1 cellular context compared by ENCODE assay signal in genomic region chrX:150203249-150203647, GRCh38.
TF ChIP-seq lines count a peak whose summit lies in the region.

No MANE protein-coding gene starts in this region.

TF ChIP-seq in IMR-90, 13 proteins besides CTCF, POLR2A, EP300 and RAD21:
- no peak for TF ChIP-seq CHD1 (IDR thresholded peaks at IDR 0.05; ENCODE audit: low read depth, low read length)
- no peak for TF ChIP-seq MAZ (IDR thresholded peaks at IDR 0.05; ENCODE audit: borderline replicate concordance, low read depth, low read length)
- no peak for TF ChIP-seq USF2 (IDR thresholded peaks at IDR 0.05; ENCODE audit: low read depth, low read length)
- no peak for TF ChIP-seq RCOR1 (IDR thresholded peaks at IDR 0.05; ENCODE audit: insufficient replicate concordance, low read length)
- TF ChIP-seq BHLHE40 (IDR thresholded peaks at IDR 0.05; ENCODE audit: low read depth, low read length) = no peak
- no peak for TF ChIP-seq NFE2L2 (IDR thresholded peaks at IDR 0.05; ENCODE audit: low read depth, low read length)
- TF ChIP-seq FOS (IDR thresholded peaks at IDR 0.05; ENCODE audit: low read depth, low read length) = no peak
- no peak for TF ChIP-seq RFX5 (IDR thresholded peaks at IDR 0.05; ENCODE audit: low read depth, low read length)
